ENCODE assay signal across 11 cellular contexts in the genomic region with DNA sequence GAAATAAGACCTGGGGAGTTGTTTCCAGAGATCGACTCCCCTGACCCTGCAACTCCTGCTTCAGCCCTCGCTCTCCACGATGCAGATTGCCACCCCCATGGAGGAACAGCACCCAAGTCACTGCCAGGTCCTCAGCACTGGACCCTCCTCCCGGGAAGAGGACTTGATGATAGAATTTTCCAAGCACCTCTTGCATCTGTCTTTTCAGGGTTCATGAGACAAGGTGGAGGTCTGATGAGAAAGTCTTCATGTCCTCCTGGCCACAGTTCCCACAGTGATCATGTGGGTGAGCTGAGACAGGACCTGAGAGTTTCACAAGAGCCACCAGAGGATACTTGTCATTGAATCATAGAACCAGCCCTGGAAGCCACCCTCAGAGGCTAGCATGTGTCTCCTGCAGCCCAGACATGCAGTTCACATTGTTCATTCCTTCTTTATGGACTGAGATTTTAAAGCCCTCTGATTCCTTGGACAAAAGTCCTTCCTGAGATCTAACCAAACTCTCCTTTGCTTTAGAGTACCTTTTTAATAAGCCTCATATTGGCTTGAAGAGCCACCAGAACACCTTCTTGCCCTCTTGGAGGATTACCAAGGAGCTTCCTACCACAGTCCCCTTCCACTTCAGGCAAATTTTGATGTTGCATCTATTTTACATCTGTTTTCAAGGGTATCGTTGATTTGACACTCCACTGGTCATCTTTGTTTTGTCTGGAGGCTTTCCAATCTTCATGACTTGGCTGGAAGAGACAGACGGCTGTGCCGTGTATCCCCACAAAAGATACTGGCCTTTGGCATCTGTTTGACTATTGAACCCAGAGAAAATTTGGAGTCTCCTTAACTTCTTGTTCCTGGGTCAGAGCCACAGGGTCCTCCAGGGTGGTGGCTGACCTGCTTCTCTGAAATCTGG.
DNase-seq lines count a peak whose midpoint lies in the region; ATAC-seq and TF ChIP-seq lines count a peak whose summit lies in the region.
"Had no signal": no experiment of that assay in that cellular context is flagged by ENCODE, and none has a peak within 500 bp of the region (broad histone marks: within the 10 kb centered on the region; RNA-seq: fewer than 3 reads in every experiment).

No MANE protein-coding gene starts in this region.

- H3K79me2 ChIP-seq in smooth muscle cell (ENCODE audit: low read depth), result no peaks in the 10 kb centered on the region

- H3K27ac ChIP-seq in smooth muscle cell (ENCODE audit: low read depth) (no peak overlapping the region), right lobe of liver (no peak overlapping the region)

- no peak overlapping the region for H3K4me2 ChIP-seq in smooth muscle cell

- H3K9me3 ChIP-seq in smooth muscle cell (replicated peaks; ENCODE audit: low read depth) (no peaks in the 10 kb centered on the region), right lobe of liver (no peaks in the 10 kb centered on the region)
- H3K9me3 ChIP-seq: BE2C had no signal

- no peaks in the 10 kb centered on the region for H3K9me3 Mint-ChIP-seq in CD14-positive monocyte
- H3K9me3 Mint-ChIP-seq in activated T-helper 2 cell treated with anti-CD3 and anti-CD28 coated beads, Interferon-gamma antibody, Interleukin-2, Interleukin-4, amounts not matched to agents 10 μg/mL and 5 μg/mL and 100 μg/mL, durations not matched to agents 14 hours and 24 hours and 36 hours, result no peaks in the 10 kb centered on the region

- TF ChIP-seq CTCF in CD14-positive monocyte (IDR thresholded peaks at IDR 0.05), result no peak
- TF ChIP-seq CTCF in smooth muscle cell (IDR thresholded peaks at IDR 0.05; ENCODE audit: borderline replicate concordance, insufficient read depth, poor library complexity, severe bottlenecking), result no peak
- no peak for TF ChIP-seq CTCF in right lobe of liver (IDR thresholded peaks at IDR 0.05)

- no peaks in the 10 kb centered on the region for H4K20me1 ChIP-seq in smooth muscle cell (ENCODE audit: low read depth)

- peak overlapping the region in 6 of 7 donors; percentile 4 to 59 (median 15) for H3K27ac Mint-ChIP-seq in CD14-positive monocyte
- H3K27ac Mint-ChIP-seq in activated T-helper 2 cell treated with anti-CD3 and anti-CD28 coated beads, Interferon-gamma antibody, Interleukin-2, Interleukin-4, amounts not matched to agents 10 μg/mL and 5 μg/mL and 100 μg/mL, durations not matched to agents 14 hours and 24 hours and 36 hours, result peak overlapping the region; percentile 1

- peak; percentile 68 for ATAC-seq in GM19328 (IDR thresholded peaks at IDR 0.05; ENCODE audit: unreplicated experiment)
- ATAC-seq in HG03039 (IDR thresholded peaks at IDR 0.05; ENCODE audit: unreplicated experiment), result peak; percentile 72
- ATAC-seq in right lobe of liver, result no peak

- peaks cover 34 to 35% of the 10 kb centered on the region in 2 donors for H3K36me3 Mint-ChIP-seq in CD14-positive monocyte
- H3K36me3 Mint-ChIP-seq in activated T-helper 2 cell treated with anti-CD3 and anti-CD28 coated beads, Interferon-gamma antibody, Interleukin-2, Interleukin-4, amounts not matched to agents 10 μg/mL and 5 μg/mL and 100 μg/mL, durations not matched to agents 14 hours and 24 hours and 36 hours (ENCODE audit: low read depth), result peaks cover 69% of the 10 kb centered on the region

- no peaks in the 10 kb centered on the region for H3K36me3 ChIP-seq in smooth muscle cell (ENCODE audit: low read depth)
- H3K36me3 ChIP-seq in right lobe of liver, result no peaks in the 10 kb centered on the region

- H3K4me1 ChIP-seq in smooth muscle cell (ENCODE audit: low read depth), result peaks cover 15% of the 10 kb centered on the region
- H3K4me1 ChIP-seq in right lobe of liver, result peaks cover 0 to 51% (median 11%) of the 10 kb centered on the region in 4 donors
- H3K4me1 ChIP-seq: BE2C had no signal

- 89% methylated on average over 7 of the region's 7 CpGs for WGBS in smooth muscle cell (ENCODE audit: low lambda C conversion rate)
- 45% methylated on average over 4 of the region's 7 CpGs for WGBS in right lobe of liver (ENCODE audit: insufficient coverage, low coverage, low lambda C conversion rate, missing lambda C conversion rate)

- intact Hi-C loops in CD14-positive monocyte (cut with micrococcal nuclease) (loop anchor here in 1 of 2 donors (5.0 to 10.0 kb wide), 2 partner anchors 58 to 220 kb away; partner anchors contain the start of gene BHLHE40), right lobe of liver (cut with DNase I) (no loop called here)
- intact Hi-C loops in activated T-helper 2 cell treated with anti-CD3 and anti-CD28 coated beads, Interferon-gamma antibody, Interleukin-2, Interleukin-4, amounts not matched to agents 10 μg/mL and 5 μg/mL and 100 μg/mL, durations not matched to agents 14 hours and 24 hours and 36 hours (cut with micrococcal nuclease), result loop anchor here (2.0 kb wide), 1 partner anchor 22 kb away; no protein-coding TSS in a partner anchor

- H3F3A ChIP-seq in smooth muscle cell (ENCODE audit: low read depth), result peaks cover 20% of the 10 kb centered on the region

- H3K4me1 Mint-ChIP-seq in CD14-positive monocyte, result peaks cover 87% of the 10 kb centered on the region
- peaks cover 50% of the 10 kb centered on the region for H3K4me1 Mint-ChIP-seq in activated T-helper 2 cell treated with anti-CD3 and anti-CD28 coated beads, Interferon-gamma antibody, Interleukin-2, Interleukin-4, amounts not matched to agents 10 μg/mL and 5 μg/mL and 100 μg/mL, durations not matched to agents 14 hours and 24 hours and 36 hours (ENCODE audit: low read depth)

- no peak for TF ChIP-seq POLR2A in right lobe of liver (IDR thresholded peaks at IDR 0.05)

- H3K4me3 Mint-ChIP-seq in CD14-positive monocyte, result no peak overlapping the region
- H3K4me3 Mint-ChIP-seq in activated T-helper 2 cell treated with anti-CD3 and anti-CD28 coated beads, Interferon-gamma antibody, Interleukin-2, Interleukin-4, amounts not matched to agents 10 μg/mL and 5 μg/mL and 100 μg/mL, durations not matched to agents 14 hours and 24 hours and 36 hours (ENCODE audit: low read depth), result no peak overlapping the region

- H3K27me3 ChIP-seq in smooth muscle cell (ENCODE audit: low read depth) (no peaks in the 10 kb centered on the region), right lobe of liver (no peaks in the 10 kb centered on the region)
- H3K27me3 ChIP-seq: BE2C had no signal

- no peak overlapping the region for H3K9ac ChIP-seq in smooth muscle cell (ENCODE audit: low read depth)

- H3K27me3 Mint-ChIP-seq in CD14-positive monocyte (ENCODE audit: low read depth in 3 of 3), result peaks cover 0 to 6% (median 3%) of the 10 kb centered on the region in 3 donors
- H3K27me3 Mint-ChIP-seq in activated T-helper 2 cell treated with anti-CD3 and anti-CD28 coated beads, Interferon-gamma antibody, Interleukin-2, Interleukin-4, amounts not matched to agents 10 μg/mL and 5 μg/mL and 100 μg/mL, durations not matched to agents 14 hours and 24 hours and 36 hours (ENCODE audit: low read depth), result no peaks in the 10 kb centered on the region

- no peak overlapping the region for H2AFZ ChIP-seq in smooth muscle cell (ENCODE audit: low read depth)

- H3K4me3 ChIP-seq in smooth muscle cell, result no peak overlapping the region
- no peak overlapping the region for H3K4me3 ChIP-seq in right lobe of liver

- no peak for DNase-seq in CD14-positive monocyte (ENCODE audit: low spot score)
- DNase-seq in activated T-helper 2 cell treated with anti-CD3 and anti-CD28 coated beads, Interferon-gamma antibody, Interleukin-2, Interleukin-4, amounts not matched to agents 10 μg/mL and 5 μg/mL and 100 μg/mL, durations not matched to agents 14 hours and 24 hours and 36 hours (ENCODE audit: low spot score), result no peak
- no peak for DNase-seq in smooth muscle cell (lab: John Stamatoyannopoulos, UW; ENCODE audit: unreplicated experiment)
- DNase-seq in NCI-H2107 treated with DMSO at 0.1 percent for 48 hours (lab: John Stamatoyannopoulos, UW; ENCODE audit: unreplicated experiment), result no peak
- DNase-seq in right lobe of liver, result no peak
- DNase-seq in EL, result no peak
- DNase-seq: activated naive CD4-positive, alpha-beta T cell treated with anti-CD3 and anti-CD28 coated beads, Interleukin-2, amount 50 U/mL, for 16 hours; BE2C; nucleus accumbens had no signal

Comparison
In these comparisons a context has a peak if more than half of its experiments do, and no peak if none do; other contexts are left out.
1. ATAC-seq: peak in GM19328 (single experiment) and HG03039 (single experiment); none in right lobe of liver (0 of 4).